Comparison of ENCODE assay signal across 8 cellular contexts in genomic region chr17:73311781-73312641, GRCh38. TPM values are rescaled to one million over a fixed set of nuclear protein-coding genes. Genes with fewer than 3 reads are reported as not detected.
DNase-seq lines count a peak whose midpoint lies in the region; ATAC-seq and TF ChIP-seq lines count a peak whose summit lies in the region.

Gene CDC42EP4 (minus strand): TSS chr17:73312001. CDS start chr17:73286500, 25,501 bp downstream.

- POLR2A ChIA-PET in A673 (lab: Charles Lee; ENCODE audit: low non-redundant PET) = no interaction called here

- DNase-seq in A673 (ENCODE audit: low spot score) = peak; percentile 95
- DNase-seq in NCI-H2196 treated with DMSO at 0.1 percent for 48 hours (lab: John Stamatoyannopoulos, UW; ENCODE audit: unreplicated experiment) = peak; percentile 80
- DNase-seq in central memory CD8-positive, alpha-beta T cell (ENCODE audit: low spot score in 2 of 2) = peak; percentile 63 to 73
- peak; percentile 88 for DNase-seq in inferior parietal cortex (ENCODE audit: extremely low spot score)
- peak; percentile 96 for DNase-seq in spleen

- ATAC-seq in GM18861 (IDR thresholded peaks at IDR 0.05; ENCODE audit: unreplicated experiment) = peak; percentile 64
- ATAC-seq in HG03066 (IDR thresholded peaks at IDR 0.05; ENCODE audit: low read depth, unreplicated experiment) = peak; percentile 83
- peak; percentile 95 to 97 for ATAC-seq in activated CD4-positive, CD25-positive, alpha-beta regulatory T cell treated with anti-CD3 and anti-CD28 coated beads, Interleukin-2, amount 50 U/mL, for 24 hours
- ATAC-seq in central memory CD8-positive, alpha-beta T cell (replicated peaks; ENCODE audit: extremely low read depth, poor library complexity, severe bottlenecking) = peak; percentile 90

- WGBS in spleen, 5 donors = 2 to 5% (median 3%) methylated on average over 32 to 71 of the region's 71 CpGs

- H3K36me3 ChIP-seq in A673 (ENCODE audit: insufficient read depth, low read length, poor library complexity, severe bottlenecking) (no peaks in the 10 kb centered on the region), spleen (no peaks in the 10 kb centered on the region)

- H3K4me3 ChIP-seq in A673 (ENCODE audit: low read depth, low read length, poor library complexity, severe bottlenecking) (peak within 1 kb of the TSS; percentile 99), spleen (peak within 1 kb of the TSS; percentile 72 to 97 (median 87))

- H3K4me1 Mint-ChIP-seq in central memory CD8-positive, alpha-beta T cell = peaks cover 17% of the 10 kb centered on the region

- no peaks in the 10 kb centered on the region for H3K27me3 Mint-ChIP-seq in central memory CD8-positive, alpha-beta T cell

- H3K27me3 ChIP-seq in A673 (replicated peaks; ENCODE audit: insufficient read depth, low read depth, low read length, poor library complexity) (no peaks in the 10 kb centered on the region), spleen (replicated peaks in 1 of 7) (peaks cover 0 to 11% (median 0%) of the 10 kb centered on the region in 7 donors)

- peak in 1 of 3 donors; percentile 92 for TF ChIP-seq POLR2A in spleen (IDR thresholded peaks at IDR 0.05)

- intact Hi-C loops in A673 (cut with micrococcal nuclease; ENCODE audit: unreplicated experiment) (loop anchor here (2.0 kb wide), 2 partner anchors 31 to 59 kb away; no protein-coding TSS in a partner anchor), spleen (cut with DNase I; ENCODE audit: low total_unique reads) (no loop called here)

- TF ChIP-seq CTCF in A673 (conservative IDR thresholded peaks at IDR 0.05; ENCODE audit: low read depth, low read length) (no peak), spleen (IDR thresholded peaks at IDR 0.05 in 8 of 11, conservative IDR thresholded peaks at IDR 0.05 in 3 of 11) (no peak)

- CTCF ChIA-PET in A673 (lab: Charles Lee) = interaction anchor here (0.6 to 1.7 kb wide), 2 partner anchors 25 to 31 kb away, joined by 4 to 6 read pairs; no protein-coding TSS in a partner anchor

- H3K9me3 ChIP-seq in A673 (ENCODE audit: low read depth, low read length, poor library complexity, severe bottlenecking) (no peaks in the 10 kb centered on the region), spleen (no peaks in the 10 kb centered on the region)

- no TSS peak for BruUV-seq in A673 (replicated peaks; lab: Mats Ljungman, UMichigan)

- no peak within 1 kb of the TSS for H3K27ac Mint-ChIP-seq in central memory CD8-positive, alpha-beta T cell (ENCODE audit: low read depth)

- H3K4me1 ChIP-seq in A673 (ENCODE audit: insufficient read depth, low read length, poor library complexity, severe bottlenecking) (peaks cover 25% of the 10 kb centered on the region), spleen (peaks cover 8 to 61% (median 36%) of the 10 kb centered on the region in 6 donors)

- no peaks in the 10 kb centered on the region for H3K9me3 Mint-ChIP-seq in central memory CD8-positive, alpha-beta T cell

- H3K4me3 Mint-ChIP-seq in central memory CD8-positive, alpha-beta T cell = peak within 1 kb of the TSS; percentile 82

- peaks cover 8% of the 10 kb centered on the region for H3K36me3 Mint-ChIP-seq in central memory CD8-positive, alpha-beta T cell (ENCODE audit: insufficient read depth)

- H3K27ac ChIP-seq in A673 (ENCODE audit: low read depth, low read length, poor library complexity, severe bottlenecking) (peak within 1 kb of the TSS; percentile 91), spleen (peak within 1 kb of the TSS; percentile 77 to 95 (median 91))

RNA-seq across cellular contexts. Expression of gene CDC42EP4, which starts in this region (rescaled TPM):
- total RNA-seq in A673 (2021) (37.5 and 40.2 TPM in 2 replicates), spleen (10 to 100 TPM; 31.9 to 69.6 (median 50.1) TPM)
- polyA plus RNA-seq in spleen = 10 to 100 TPM in 2 of 3 donors, 1 to 10 TPM in 1; 7.9 to 14.0 (median 13.9) TPM

Comparison
In these comparisons a context has a peak if more than half of its experiments do, and no peak if none do; other contexts are left out.
1. Peak in every context shown above with its lines: DNase-seq, ATAC-seq, H3K4me3 ChIP-seq and H3K27ac ChIP-seq.